In genomic region chr12:47962198-47962597, GRCh38 we compare ENCODE assay signal across 1 cellular context.
TF ChIP-seq lines count a peak whose summit lies in the region.

No MANE protein-coding gene starts in this region.

TF ChIP-seq in H1, 55 proteins besides CTCF, POLR2A, EP300 and RAD21:
- TF ChIP-seq POU5F1 (IDR thresholded peaks at IDR 0.05; ENCODE audit: low read depth, low read length), result no peak
- no peak for TF ChIP-seq BCL11A (IDR thresholded peaks at IDR 0.05; ENCODE audit: low read depth in 2 of 2, low read length in 2 of 2)
- no peak for TF ChIP-seq CBX8 (IDR thresholded peaks at IDR 0.05; ENCODE audit: borderline replicate concordance, low read depth, low read length)
- TF ChIP-seq TCF12 (IDR thresholded peaks at IDR 0.05; ENCODE audit: low read depth, low read length), result no peak
- TF ChIP-seq CHD2 (IDR thresholded peaks at IDR 0.05; ENCODE audit: low read length), result no peak
- TF ChIP-seq NANOG (IDR thresholded peaks at IDR 0.05; ENCODE audit: insufficient read depth, low read depth, low read length, poor library complexity, severe bottlenecking), result no peak
- no peak for TF ChIP-seq PHF8 (conservative IDR thresholded peaks at IDR 0.05; ENCODE audit: low read depth, low read length)
- no peak for TF ChIP-seq SUZ12 (IDR thresholded peaks at IDR 0.05; ENCODE audit: low read length)
- no peak for TF ChIP-seq JUN (IDR thresholded peaks at IDR 0.05; ENCODE audit: low read depth, low read length)
- TF ChIP-seq CBX5 (IDR thresholded peaks at IDR 0.05; ENCODE audit: low read depth, low read length), result no peak
- TF ChIP-seq GABPA (IDR thresholded peaks at IDR 0.05; ENCODE audit: borderline replicate concordance, insufficient read depth, low read length), result no peak
- no peak for TF ChIP-seq BACH1 (IDR thresholded peaks at IDR 0.05; ENCODE audit: low read length)
- TF ChIP-seq SAP30 (IDR thresholded peaks at IDR 0.05; ENCODE audit: insufficient read depth, insufficient replicate concordance, low read length), result no peak
- TF ChIP-seq KDM4A (IDR thresholded peaks at IDR 0.05; ENCODE audit: low read depth, low read length, severe bottlenecking), result no peak
- TF ChIP-seq RBBP5 (IDR thresholded peaks at IDR 0.05; ENCODE audit: borderline replicate concordance, low read depth, low read length), result no peak
- TF ChIP-seq ZNF274 (IDR thresholded peaks at IDR 0.05; ENCODE audit: borderline replicate concordance, extremely low read depth, low read length), result no peak
- TF ChIP-seq TEAD4 (IDR thresholded peaks at IDR 0.05; ENCODE audit: low read depth, low read length), result no peak
TF ChIP-seq in H1: peak in this region for 0.
